ENCODE assay signal across 12 cellular contexts in the genomic region with DNA sequence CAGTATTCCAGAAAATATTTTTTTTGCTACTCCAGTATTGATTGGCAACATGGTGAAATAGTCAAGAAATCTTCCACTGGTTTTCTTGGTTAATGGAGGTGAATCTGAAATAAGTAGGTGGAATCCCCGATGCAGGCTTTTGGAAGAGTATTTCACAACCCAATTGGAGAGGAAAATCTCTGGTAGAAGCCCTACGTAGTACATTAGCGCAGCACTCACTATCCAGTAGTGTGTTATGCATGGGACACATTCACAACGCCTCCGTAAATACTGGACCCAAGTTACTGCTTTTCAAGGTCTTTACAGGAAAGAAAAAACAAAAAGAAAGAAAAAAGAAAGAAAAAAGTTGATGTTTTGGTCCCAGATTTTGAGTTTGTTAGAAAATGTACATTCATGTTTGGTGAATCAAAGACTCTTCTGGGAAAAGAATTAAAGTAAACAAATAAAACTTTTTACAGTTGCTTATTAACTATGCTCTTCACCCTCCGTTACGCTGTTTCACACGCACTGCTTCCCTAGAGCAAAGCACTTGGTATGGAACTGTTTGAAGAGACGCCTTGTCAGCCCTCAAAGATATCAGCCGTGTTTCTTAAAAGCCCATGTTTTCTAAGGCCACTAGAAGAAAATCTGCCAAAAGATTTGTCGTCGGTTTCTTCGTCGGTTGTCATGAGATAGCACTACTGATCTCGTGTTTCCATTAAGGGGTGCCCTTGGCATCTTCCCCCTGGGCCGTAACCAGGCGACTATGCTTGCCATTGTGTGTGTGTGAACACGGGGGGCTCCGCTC.
DNase-seq lines count a peak whose midpoint lies in the region; ATAC-seq, FAIRE-seq and TF ChIP-seq lines count a peak whose summit lies in the region.
"Had no signal": no experiment of that assay in that cellular context is flagged by ENCODE, and none has a peak within 500 bp of the region (broad histone marks: within the 10 kb centered on the region; RNA-seq: fewer than 3 reads in every experiment).

No MANE protein-coding gene starts in this region.

- intact Hi-C loops in K562 (cut with micrococcal nuclease): no loop called here

- H3K4me3 Mint-ChIP-seq in activated naive CD4-positive, alpha-beta T cell treated with anti-CD3 and anti-CD28 coated beads, Interleukin-2, amount 50 U/mL, for 24 hours: peak overlapping the region; percentile 81
- peak overlapping the region; percentile 42 for H3K4me3 Mint-ChIP-seq in memory B cell

- peaks cover 16% of the 10 kb centered on the region for H3K4me1 Mint-ChIP-seq in activated naive CD4-positive, alpha-beta T cell treated with anti-CD3 and anti-CD28 coated beads, Interleukin-2, amount 50 U/mL, for 24 hours
- peaks cover 9% of the 10 kb centered on the region for H3K4me1 Mint-ChIP-seq in memory B cell

- in situ Hi-C loops in K562 (cut with MboI): no loop called here

- H3K27ac ChIP-seq in K562 (ENCODE audit: extremely low read depth, low read depth, low read length): no peak overlapping the region
- no peak overlapping the region for H3K27ac ChIP-seq in tibial nerve
- H3K27ac ChIP-seq: BLaER1 had no signal

- H3K9me3 ChIP-seq in K562 (replicated peaks; ENCODE audit: control insufficient read depth, insufficient read depth, low read depth, low read length) (no peaks in the 10 kb centered on the region), tibial nerve (no peaks in the 10 kb centered on the region)

- H4K20me1 ChIP-seq in K562 (replicated peaks; ENCODE audit: control insufficient read depth, insufficient read depth, low read length): no peaks in the 10 kb centered on the region
- H4K20me1 ChIP-seq: BLaER1 had no signal

- CTCF ChIA-PET in K562 (lab: Yijun Ruan, JAX; ENCODE audit: low intra/inter-chr PET ratio): no interaction called here

- H3K9me1 ChIP-seq in K562 (ENCODE audit: control insufficient read depth, insufficient read depth, low read length): no peaks in the 10 kb centered on the region

- H3K36me3 ChIP-seq in K562 (ENCODE audit: control insufficient read depth, insufficient read depth, low read length): no peaks in the 10 kb centered on the region
- H3K36me3 ChIP-seq in tibial nerve: no peaks in the 10 kb centered on the region
- H3K36me3 ChIP-seq: BLaER1 had no signal

- TF ChIP-seq CTCF in K562 (IDR thresholded peaks at IDR 0.05 in 2 of 3, conservative IDR thresholded peaks at IDR 0.05 in 1 of 3; ENCODE audit: insufficient read depth in 2 of 3, low read depth in 1 of 3, low read length in 3 of 3) (no peak), tibial nerve (IDR thresholded peaks at IDR 0.05) (no peak)

- H2AFZ ChIP-seq in K562 (ENCODE audit: low read depth, low read length): no peak overlapping the region; the same call in 1 of the 2 replicates

- H3K4me3 ChIP-seq in K562 (no peak overlapping the region), tibial nerve (peak overlapping the region; percentile 16 to 45 (median 40))
- H3K4me3 ChIP-seq: BLaER1 had no signal

- TF ChIP-seq POLR2A in K562 (conservative IDR thresholded peaks at IDR 0.05) (no peak), tibial nerve (IDR thresholded peaks at IDR 0.05) (no peak)

- 13% methylated on average over 19 of the region's 19 CpGs for WGBS in K562 (ENCODE audit: insufficient coverage, low coverage, missing lambda C conversion rate)
- 78 to 80% methylated on average over 19 of the region's 19 CpGs for WGBS in tibial nerve, 2 donors

- no peak overlapping the region for H3K27ac Mint-ChIP-seq in activated naive CD4-positive, alpha-beta T cell treated with anti-CD3 and anti-CD28 coated beads, Interleukin-2, amount 50 U/mL, for 24 hours
- H3K27ac Mint-ChIP-seq in memory B cell: no peak overlapping the region

- FAIRE-seq in K562 (lab: Jason Lieb, UNC): no peak
- FAIRE-seq: endometrium had no signal

- TF ChIP-seq RAD21 in K562 (CRISPR knock-in tag; conservative IDR thresholded peaks at IDR 0.05 in 1 of 2, IDR thresholded peaks at IDR 0.05 in 1 of 2): no peak

- DNase-seq in activated naive CD4-positive, alpha-beta T cell treated with anti-CD3 and anti-CD28 coated beads, Interleukin-2, amount 50 U/mL, for 16 hours: no peak
- no peak for DNase-seq in K562 (ENCODE audit: extremely low read depth in 1 of 4, low spot score in 3 of 4)
- no peak for DNase-seq in memory B cell (ENCODE audit: low spot score in 2 of 2)
- DNase-seq in tibial nerve (ENCODE audit: low spot score in 2 of 2): no peak
- DNase-seq in stimulated activated CD4-positive, alpha-beta T cell treated with anti-CD3 and anti-CD28 coated beads, Interleukin-4, amount 100 ng/mL, for 4 hours: no peak
- DNase-seq in NAMALWA (ENCODE audit: low spot score): no peak
- DNase-seq: NCI-H146; stimulated activated CD4-positive, alpha-beta T cell treated with anti-CD3 and anti-CD28 coated beads, Interleukin-4, amount 100 ng/mL, for 1 hour had no signal

- peaks cover 2% of the 10 kb centered on the region for H3K36me3 Mint-ChIP-seq in activated naive CD4-positive, alpha-beta T cell treated with anti-CD3 and anti-CD28 coated beads, Interleukin-2, amount 50 U/mL, for 24 hours
- no peaks in the 10 kb centered on the region for H3K36me3 Mint-ChIP-seq in memory B cell

- POLR2A ChIA-PET in K562 (lab: Yijun Ruan, JAX): interaction anchor here (0.8 to 1.5 kb wide), 2 partner anchors 10 to 938 kb away, joined by 3 to 4 read pairs; no protein-coding TSS in a partner anchor

- ATAC-seq in K562 (no peak), memory B cell (ENCODE audit: low read depth) (no peak), GM21528 (IDR thresholded peaks at IDR 0.05; ENCODE audit: low FRiP score, unreplicated experiment) (no peak)

- no peak for TF ChIP-seq EP300 in K562 (IDR thresholded peaks at IDR 0.05; ENCODE audit: low read length)
- no peak for TF ChIP-seq EP300 in tibial nerve (IDR thresholded peaks at IDR 0.05)

- BruUV-seq in K562 (replicated peaks; lab: Mats Ljungman, UMichigan): no TSS peak

- H3K4me1 ChIP-seq in K562 (replicated peaks in 1 of 2; ENCODE audit: control insufficient read depth in 2 of 2, insufficient read depth in 2 of 2, low read length in 2 of 2) (peaks cover 0 to 10% of the 10 kb centered on the region in 2 experiments; a peak in 2 of 5 replicates), tibial nerve (peaks cover 0 to 12% (median 0%) of the 10 kb centered on the region in 4 donors)
- H3K4me1 ChIP-seq: BLaER1 had no signal

- peak overlapping the region in 1 of 2 experiments; percentile 64; a peak in 1 of 4 replicates for H3K9ac ChIP-seq in K562 (ENCODE audit: insufficient read depth in 1 of 2, low read depth in 2 of 2, low read length in 2 of 2)
- H3K9ac ChIP-seq: BLaER1 had no signal

- no peaks in the 10 kb centered on the region for H3K79me2 ChIP-seq in K562 (ENCODE audit: control insufficient read depth, insufficient read depth, low read length)

- H3K4me2 ChIP-seq in K562 (ENCODE audit: insufficient read depth, low read length): 0 out of 2 replicates have a peak overlapping the region, but pooled peaks have one; percentile 13
- H3K4me2 ChIP-seq: BLaER1 had no signal

- H3K27me3 ChIP-seq in K562 (ENCODE audit: control insufficient read depth in 2 of 2, insufficient read depth in 2 of 2, low read length in 2 of 2) (peaks cover 13 to 24% of the 10 kb centered on the region in 2 experiments; a peak in 4 of 5 replicates), tibial nerve (peaks cover 0 to 15% of the 10 kb centered on the region in 2 donors)
- H3K27me3 ChIP-seq: BLaER1 had no signal

- H3K27me3 Mint-ChIP-seq in activated naive CD4-positive, alpha-beta T cell treated with anti-CD3 and anti-CD28 coated beads, Interleukin-2, amount 50 U/mL, for 24 hours: peaks cover 35% of the 10 kb centered on the region
- H3K27me3 Mint-ChIP-seq in memory B cell: peaks cover 18% of the 10 kb centered on the region

- H3K9me3 Mint-ChIP-seq in activated naive CD4-positive, alpha-beta T cell treated with anti-CD3 and anti-CD28 coated beads, Interleukin-2, amount 50 U/mL, for 24 hours: no peaks in the 10 kb centered on the region
- no peaks in the 10 kb centered on the region for H3K9me3 Mint-ChIP-seq in memory B cell

TF ChIP-seq in K562, 482 proteins besides CTCF, POLR2A, EP300 and RAD21:
- TF ChIP-seq LARP7 (IDR thresholded peaks at IDR 0.05) (no peak), MIER1 (IDR thresholded peaks at IDR 0.05; ENCODE audit: low read depth) (no peak), ETS1 (conservative IDR thresholded peaks at IDR 0.05; ENCODE audit: control insufficient read depth, low read depth, low read length) (no peak), HDGF (IDR thresholded peaks at IDR 0.05) (no peak)
